Comparison of ENCODE assay signal across 8 cellular contexts in genomic region chr3:148379763-148380162, GRCh38.
DNase-seq lines count a peak whose midpoint lies in the region; ATAC-seq, FAIRE-seq and TF ChIP-seq lines count a peak whose summit lies in the region.

No MANE protein-coding gene starts in this region.

- H3K9me3 ChIP-seq in gastrocnemius medialis: no peaks in the 10 kb centered on the region

- no peak overlapping the region for H3K4me3 ChIP-seq in gastrocnemius medialis

- ATAC-seq in GM21526 (IDR thresholded peaks at IDR 0.05; ENCODE audit: low FRiP score, unreplicated experiment): peak; percentile 95
- ATAC-seq in gastrocnemius medialis: peak; percentile 62 to 77

- no peak overlapping the region for H3K27ac ChIP-seq in gastrocnemius medialis

- no peaks in the 10 kb centered on the region for H3K4me1 ChIP-seq in gastrocnemius medialis

- in situ Hi-C loops in gastrocnemius medialis (cut with MboI; ENCODE audit: low sequenced_read_pairs in 4 of 4): loop anchor here in 3 of 4 donors (5.0 to 25.0 kb wide), 5 partner anchors 333 to 568 kb away; no protein-coding TSS in a partner anchor

- H3K36me3 ChIP-seq in gastrocnemius medialis: no peaks in the 10 kb centered on the region

- H3K4me1 Mint-ChIP-seq in activated T-helper 1 cell treated with anti-CD3 and anti-CD28 coated beads, Interleukin-12 subunit alpha, Interleukin-12 subunit beta, Interleukin-2, Interleukin-4 antibody, amounts not matched to agents 30 ng/mL and 10 ng/mL and 1 ng/mL, durations not matched to agents 14 hours and 24 hours and 36 hours (ENCODE audit: low read depth): no peaks in the 10 kb centered on the region
- no peaks in the 10 kb centered on the region for H3K4me1 Mint-ChIP-seq in activated naive CD8-positive, alpha-beta T cell treated with anti-CD3 and anti-CD28 coated beads for 36 hours

- no peaks in the 10 kb centered on the region for H3K36me3 Mint-ChIP-seq in activated T-helper 1 cell treated with anti-CD3 and anti-CD28 coated beads, Interleukin-12 subunit alpha, Interleukin-12 subunit beta, Interleukin-2, Interleukin-4 antibody, amounts not matched to agents 30 ng/mL and 10 ng/mL and 1 ng/mL, durations not matched to agents 14 hours and 24 hours and 36 hours (ENCODE audit: low read depth)
- no peaks in the 10 kb centered on the region for H3K36me3 Mint-ChIP-seq in activated naive CD8-positive, alpha-beta T cell treated with anti-CD3 and anti-CD28 coated beads for 36 hours

- no peaks in the 10 kb centered on the region for H3K27me3 Mint-ChIP-seq in activated T-helper 1 cell treated with anti-CD3 and anti-CD28 coated beads, Interleukin-12 subunit alpha, Interleukin-12 subunit beta, Interleukin-2, Interleukin-4 antibody, amounts not matched to agents 30 ng/mL and 10 ng/mL and 1 ng/mL, durations not matched to agents 14 hours and 24 hours and 36 hours (ENCODE audit: insufficient read depth)
- H3K27me3 Mint-ChIP-seq in activated naive CD8-positive, alpha-beta T cell treated with anti-CD3 and anti-CD28 coated beads for 36 hours: no peaks in the 10 kb centered on the region

- no peak overlapping the region for H3K27ac Mint-ChIP-seq in activated T-helper 1 cell treated with anti-CD3 and anti-CD28 coated beads, Interleukin-12 subunit alpha, Interleukin-12 subunit beta, Interleukin-2, Interleukin-4 antibody, amounts not matched to agents 30 ng/mL and 10 ng/mL and 1 ng/mL, durations not matched to agents 14 hours and 24 hours and 36 hours
- H3K27ac Mint-ChIP-seq in activated naive CD8-positive, alpha-beta T cell treated with anti-CD3 and anti-CD28 coated beads for 36 hours: no peak overlapping the region

- peak in 4 of 5 experiments; percentile 22 to 36 (median 29) for TF ChIP-seq CTCF in gastrocnemius medialis (IDR thresholded peaks at IDR 0.05 in 4 of 5, conservative IDR thresholded peaks at IDR 0.05 in 1 of 5)

- DNase-seq in HS-27A (ENCODE audit: low read depth): peak; percentile 33
- peak; percentile 81 for DNase-seq in SHP77 treated with DMSO at 0.1 percent for 48 hours (lab: John Stamatoyannopoulos, UW)
- DNase-seq in glomerular endothelial cell (ENCODE audit: extremely low read depth, low read depth, low spot score): peak; percentile 27
- DNase-seq in gastrocnemius medialis: no peak
- no peak for DNase-seq in activated T-helper 1 cell treated with anti-CD3 and anti-CD28 coated beads, Interleukin-12 subunit alpha, Interleukin-12 subunit beta, Interleukin-2, Interleukin-4 antibody, amounts not matched to agents 30 ng/mL and 10 ng/mL and 1 ng/mL, durations not matched to agents 14 hours and 24 hours and 36 hours (ENCODE audit: low spot score)
- DNase-seq in activated naive CD8-positive, alpha-beta T cell treated with anti-CD3 and anti-CD28 coated beads for 36 hours: no peak

- intact Hi-C loops in gastrocnemius medialis (cut with DNase I; ENCODE audit: low total_unique reads): loop anchor here (5.0 to 10.0 kb wide), 3 partner anchors 83 to 568 kb away; no protein-coding TSS in a partner anchor
- intact Hi-C loops in activated T-helper 1 cell treated with anti-CD3 and anti-CD28 coated beads, Interleukin-12 subunit alpha, Interleukin-12 subunit beta, Interleukin-2, Interleukin-4 antibody, amounts not matched to agents 30 ng/mL and 10 ng/mL and 1 ng/mL, durations not matched to agents 14 hours and 24 hours and 36 hours (cut with micrococcal nuclease): no loop called here

- no peaks in the 10 kb centered on the region for H3K27me3 ChIP-seq in gastrocnemius medialis

- no peak for TF ChIP-seq POLR2A in gastrocnemius medialis (IDR thresholded peaks at IDR 0.05)

- H3K9me3 Mint-ChIP-seq in activated T-helper 1 cell treated with anti-CD3 and anti-CD28 coated beads, Interleukin-12 subunit alpha, Interleukin-12 subunit beta, Interleukin-2, Interleukin-4 antibody, amounts not matched to agents 30 ng/mL and 10 ng/mL and 1 ng/mL, durations not matched to agents 14 hours and 24 hours and 36 hours: no peaks in the 10 kb centered on the region
- peaks cover 2% of the 10 kb centered on the region for H3K9me3 Mint-ChIP-seq in activated naive CD8-positive, alpha-beta T cell treated with anti-CD3 and anti-CD28 coated beads for 36 hours

- H3K4me3 Mint-ChIP-seq in activated T-helper 1 cell treated with anti-CD3 and anti-CD28 coated beads, Interleukin-12 subunit alpha, Interleukin-12 subunit beta, Interleukin-2, Interleukin-4 antibody, amounts not matched to agents 30 ng/mL and 10 ng/mL and 1 ng/mL, durations not matched to agents 14 hours and 24 hours and 36 hours: no peak overlapping the region
- H3K4me3 Mint-ChIP-seq in activated naive CD8-positive, alpha-beta T cell treated with anti-CD3 and anti-CD28 coated beads for 36 hours: no peak overlapping the region

- peak; percentile 83 for FAIRE-seq in G401.6 (lab: Jason Lieb, UNC)

Comparison
In these comparisons a context has a peak if more than half of its experiments do, and no peak if none do; other contexts are left out.
1. DNase-seq: peak in HS-27A (single experiment), SHP77 treated with DMSO at 0.1 percent for 48 hours (single experiment) and glomerular endothelial cell (single experiment); none in gastrocnemius medialis (0 of 2), activated T-helper 1 cell treated with anti-CD3 and anti-CD28 coated beads, Interleukin-12 subunit alpha, Interleukin-12 subunit beta, Interleukin-2, Interleukin-4 antibody, amounts not matched to agents 30 ng/mL and 10 ng/mL and 1 ng/mL, durations not matched to agents 14 hours and 24 hours and 36 hours (single experiment) and activated naive CD8-positive, alpha-beta T cell treated with anti-CD3 and anti-CD28 coated beads for 36 hours (single experiment).